Comparison of ENCODE assay signal across 13 cellular contexts in genomic region chr6:160424256-160424655, GRCh38.
"Had no signal": no experiment of that assay in that cellular context is flagged by ENCODE, and none has a peak within 500 bp of the region (broad histone marks: within the 10 kb centered on the region; RNA-seq: fewer than 3 reads in every experiment).

No MANE protein-coding gene starts in this region.

- H3K36me3 ChIP-seq: cardiac muscle cell, thyroid gland had no signal

- H3K27ac ChIP-seq: cardiac muscle cell, dorsolateral prefrontal cortex, thyroid gland had no signal

- H3K27me3 ChIP-seq: cardiac muscle cell, thyroid gland had no signal

- ATAC-seq: activated CD4-positive, alpha-beta T cell treated with anti-CD3 and anti-CD28 coated beads for 36 hours; natural killer cell treated with Interleukin-12 subunit alpha and Interleukin-12 subunit beta and Interleukin-15 and Interleukin-18, amount 100 ng/mL, for 72 hours; stimulated activated naive B cell treated with anti-CD40 and anti-IgM and Interleukin-4, amounts not matched to agents 10 μg/mL and 1 μg/mL and 100 μg/mL, for 72 hours had no signal

- H3K4me1 ChIP-seq: thyroid gland had no signal

- DNase-seq: activated CD4-positive, alpha-beta memory T cell treated with anti-CD3 and anti-CD28 coated beads, Interleukin-2, amount 10 ng/mL, durations not matched to agents 7 days and 5 days; activated CD4-positive, alpha-beta T cell treated with anti-CD3 and anti-CD28 coated beads for 36 hours; activated naive CD4-positive, alpha-beta T cell treated with anti-CD3 and anti-CD28 coated beads, Interleukin-2, amount 10 ng/mL, durations not matched to agents 7 days and 5 days; activated T-cell treated with anti-CD3 and anti-CD28 coated beads, Interleukin-2, amount 50 U/mL, for 24 hours; dorsolateral prefrontal cortex; endodermal cell; hippocampal formation; retina; stimulated activated CD4-positive, alpha-beta T cell treated with anti-CD3 and anti-CD28 coated beads, Interleukin-2, amount 100 ng/mL, for 48 hours; stimulated activated naive B cell treated with anti-CD40 and anti-IgM and Interleukin-4, amounts not matched to agents 10 μg/mL and 1 μg/mL and 100 μg/mL, for 72 hours; thyroid gland had no signal

- H3K9me3 ChIP-seq: thyroid gland had no signal

- H3K4me3 ChIP-seq: cardiac muscle cell, dorsolateral prefrontal cortex, thyroid gland had no signal
